ENCODE assay signal across 8 cellular contexts in genomic region chr4:58313444-58313843, GRCh38.
"Had no signal": no experiment of that assay in that cellular context is flagged by ENCODE, and none has a peak within 500 bp of the region (broad histone marks: within the 10 kb centered on the region; RNA-seq: fewer than 3 reads in every experiment).

No MANE protein-coding gene starts in this region.

- H3K27ac ChIP-seq: HL-60, KMS-11 had no signal

- H3K4me2 ChIP-seq: GM23338, KMS-11 had no signal

- H3K4me3 ChIP-seq: GM23338 had no signal

- ATAC-seq: GM23338, HepG2 had no signal

- H3K4me3 Mint-ChIP-seq: GM23338, H9, IgD-negative memory B cell had no signal

- H2AFZ ChIP-seq: GM23338 had no signal

- H3K9ac ChIP-seq: KMS-11 had no signal

- H3K27ac Mint-ChIP-seq: GM23338, H9, IgD-negative memory B cell had no signal

- DNase-seq: H9, HCEC 1CT, KBM-7 had no signal

- H3K4me1 Mint-ChIP-seq: H9, IgD-negative memory B cell had no signal

- H3K27me3 Mint-ChIP-seq: IgD-negative memory B cell had no signal

- H3K36me3 Mint-ChIP-seq: IgD-negative memory B cell had no signal
